Comparison of ENCODE assay signal across 28 cellular contexts in genomic region chr11:74000307-74000630, GRCh38. TPM values are rescaled to one million over a fixed set of nuclear protein-coding genes. Genes with fewer than 3 reads are reported as not detected.
DNase-seq lines count a peak whose midpoint lies in the region; ATAC-seq, FAIRE-seq and TF ChIP-seq lines count a peak whose summit lies in the region.
"Had no signal": no experiment of that assay in that cellular context is flagged by ENCODE, and none has a peak within 500 bp of the region (broad histone marks: within the 10 kb centered on the region; RNA-seq: fewer than 3 reads in every experiment).

No MANE protein-coding gene starts in this region.

- H3K4me3 Mint-ChIP-seq in T-helper 1 cell treated with Interleukin-12 subunit alpha and Interleukin-12 subunit beta and Interleukin-4 antibody, amounts not matched to agents 30 μg/mL and 1 μg/mL, for 36 hours = no peak overlapping the region
- no peak overlapping the region for H3K4me3 Mint-ChIP-seq in CD4-positive, CD25-positive, alpha-beta regulatory T cell
- no peak overlapping the region for H3K4me3 Mint-ChIP-seq in effector memory CD8-positive, alpha-beta T cell
- H3K4me3 Mint-ChIP-seq: activated B cell treated with CpG ODN at 0.5 μM for 24 hours; activated naive CD8-positive, alpha-beta T cell; central memory CD8-positive, alpha-beta T cell; mesothelial cell of epicardium; naive thymus-derived CD4-positive, alpha-beta T cell had no signal

- CTCF ChIA-PET in K562 (lab: Yijun Ruan, JAX; ENCODE audit: low intra/inter-chr PET ratio) = no interaction called here

- no peak for TF ChIP-seq CTCF in K562 (IDR thresholded peaks at IDR 0.05 in 2 of 3, conservative IDR thresholded peaks at IDR 0.05 in 1 of 3; ENCODE audit: insufficient read depth in 2 of 3, low read depth in 1 of 3, low read length in 3 of 3)

- H3K9me3 ChIP-seq in CD4-positive, CD25-positive, alpha-beta regulatory T cell (ENCODE audit: control insufficient read depth in 2 of 2, low read length in 2 of 2) = no peaks in the 10 kb centered on the region
- no peaks in the 10 kb centered on the region for H3K9me3 ChIP-seq in K562 (replicated peaks; ENCODE audit: control insufficient read depth, insufficient read depth, low read depth, low read length)
- H3K9me3 ChIP-seq: left lung had no signal

- intact Hi-C loops in K562 (cut with micrococcal nuclease) = no loop called here
- intact Hi-C loops in posterior vena cava (cut with DNase I) = no loop called here

- peak overlapping the region; percentile 75; the same call in 1 of the 2 replicates for H2AFZ ChIP-seq in K562 (ENCODE audit: low read depth, low read length)

- POLR2A ChIA-PET in K562 (lab: Yijun Ruan, JAX) = no interaction called here

- no peak for ATAC-seq in CD4-positive, CD25-positive, alpha-beta regulatory T cell (ENCODE audit: low read depth in 2 of 2)
- ATAC-seq in K562 (no peak), HG02798 (IDR thresholded peaks at IDR 0.05; ENCODE audit: poor library complexity, unreplicated experiment) (no peak)
- ATAC-seq in effector memory CD8-positive, alpha-beta T cell (replicated peaks) = no peak
- ATAC-seq: left lung; naive thymus-derived CD4-positive, alpha-beta T cell had no signal

- FAIRE-seq in K562 (lab: Jason Lieb, UNC) = no peak
- FAIRE-seq: D721Med, endothelial cell of umbilical vein, GM18507 had no signal

- TF ChIP-seq EP300 in K562 (IDR thresholded peaks at IDR 0.05; ENCODE audit: low read length) = no peak

- DNase-seq in T-helper 1 cell (no peak), K562 (ENCODE audit: extremely low read depth in 1 of 4, low spot score in 3 of 4) (peak in 1 of 4 experiments; percentile 38), posterior vena cava (ENCODE audit: low spot score) (peak; percentile 15), HuH-7 (ENCODE audit: low spot score) (no peak)
- DNase-seq in CD4-positive, CD25-positive, alpha-beta regulatory T cell = no peak
- DNase-seq in effector memory CD8-positive, alpha-beta T cell = no peak
- DNase-seq: activated B cell treated with CpG ODN at 0.5 μM for 24 hours; hippocampal formation; KG1; left lung; NCI-H226; retina; stimulated activated CD4-positive, alpha-beta T cell treated with anti-CD3 and anti-CD28 coated beads, Interleukin-2, amount 100 ng/mL, for 24 hours had no signal

- no peak overlapping the region; a peak in 1 of 4 replicates for H3K9ac ChIP-seq in K562 (ENCODE audit: insufficient read depth in 1 of 2, low read depth in 2 of 2, low read length in 2 of 2)

- H3K4me3 ChIP-seq in CD4-positive, CD25-positive, alpha-beta regulatory T cell (ENCODE audit: low read depth, low read length) = no peak overlapping the region
- no peak overlapping the region for H3K4me3 ChIP-seq in K562
- H3K4me3 ChIP-seq: left lung had no signal

- peaks cover 34% of the 10 kb centered on the region for H3K36me3 Mint-ChIP-seq in T-helper 1 cell treated with Interleukin-12 subunit alpha and Interleukin-12 subunit beta and Interleukin-4 antibody, amounts not matched to agents 30 μg/mL and 1 μg/mL, for 36 hours (ENCODE audit: low read depth)
- peaks cover 31% of the 10 kb centered on the region for H3K36me3 Mint-ChIP-seq in CD4-positive, CD25-positive, alpha-beta regulatory T cell
- H3K36me3 Mint-ChIP-seq in effector memory CD8-positive, alpha-beta T cell (ENCODE audit: insufficient read depth) = peaks cover 8% of the 10 kb centered on the region

- no peaks in the 10 kb centered on the region for H3K9me1 ChIP-seq in K562 (ENCODE audit: control insufficient read depth, insufficient read depth, low read length)

- in situ Hi-C loops in K562 (cut with MboI) = no loop called here

- H3K36me3 ChIP-seq in CD4-positive, CD25-positive, alpha-beta regulatory T cell (ENCODE audit: control insufficient read depth, insufficient read depth, low read length) = peaks cover 6% of the 10 kb centered on the region
- no peaks in the 10 kb centered on the region for H3K36me3 ChIP-seq in K562 (ENCODE audit: control insufficient read depth, insufficient read depth, low read length)

- H4K20me1 ChIP-seq in K562 (replicated peaks; ENCODE audit: control insufficient read depth, insufficient read depth, low read length) = no peaks in the 10 kb centered on the region

- WGBS in K562 (ENCODE audit: insufficient coverage, low coverage, missing lambda C conversion rate) = 33% methylated on average over 6 of the region's 6 CpGs

- BruUV-seq in K562 (replicated peaks; lab: Mats Ljungman, UMichigan) = no TSS peak

- no peaks in the 10 kb centered on the region for H3K79me2 ChIP-seq in K562 (ENCODE audit: control insufficient read depth, insufficient read depth, low read length)

- no peaks in the 10 kb centered on the region for H3K27me3 ChIP-seq in CD4-positive, CD25-positive, alpha-beta regulatory T cell (ENCODE audit: control insufficient read depth, insufficient read depth, low read length)
- no peaks in the 10 kb centered on the region for H3K27me3 ChIP-seq in K562 (ENCODE audit: control insufficient read depth in 2 of 2, insufficient read depth in 2 of 2, low read length in 2 of 2)
- H3K27me3 ChIP-seq: left lung had no signal

- H3K27me3 Mint-ChIP-seq in T-helper 1 cell treated with Interleukin-12 subunit alpha and Interleukin-12 subunit beta and Interleukin-4 antibody, amounts not matched to agents 30 μg/mL and 1 μg/mL, for 36 hours (ENCODE audit: low read depth) = no peaks in the 10 kb centered on the region
- H3K27me3 Mint-ChIP-seq in CD4-positive, CD25-positive, alpha-beta regulatory T cell = no peaks in the 10 kb centered on the region
- no peaks in the 10 kb centered on the region for H3K27me3 Mint-ChIP-seq in effector memory CD8-positive, alpha-beta T cell
- H3K27me3 Mint-ChIP-seq: activated B cell treated with CpG ODN at 0.5 μM for 24 hours; activated naive CD8-positive, alpha-beta T cell; central memory CD8-positive, alpha-beta T cell; naive thymus-derived CD4-positive, alpha-beta T cell had no signal

- H3K4me1 Mint-ChIP-seq in T-helper 1 cell treated with Interleukin-12 subunit alpha and Interleukin-12 subunit beta and Interleukin-4 antibody, amounts not matched to agents 30 μg/mL and 1 μg/mL, for 36 hours (ENCODE audit: low read depth) = peaks cover 63% of the 10 kb centered on the region
- peaks cover 18 to 73% (median 55%) of the 10 kb centered on the region in 4 donors for H3K4me1 Mint-ChIP-seq in CD4-positive, CD25-positive, alpha-beta regulatory T cell
- peaks cover 31 to 50% of the 10 kb centered on the region in 2 donors for H3K4me1 Mint-ChIP-seq in effector memory CD8-positive, alpha-beta T cell (ENCODE audit: low read depth in 2 of 2)
- H3K4me1 Mint-ChIP-seq: mesothelial cell of epicardium had no signal

- H3K27ac Mint-ChIP-seq in T-helper 1 cell treated with Interleukin-12 subunit alpha and Interleukin-12 subunit beta and Interleukin-4 antibody, amounts not matched to agents 30 μg/mL and 1 μg/mL, for 36 hours = peak overlapping the region; percentile 9
- H3K27ac Mint-ChIP-seq in CD4-positive, CD25-positive, alpha-beta regulatory T cell = peak overlapping the region in 2 of 3 donors; percentile 11 to 40
- no peak overlapping the region for H3K27ac Mint-ChIP-seq in effector memory CD8-positive, alpha-beta T cell
- H3K27ac Mint-ChIP-seq: mesothelial cell of epicardium had no signal

- no peaks in the 10 kb centered on the region for H3K9me3 Mint-ChIP-seq in T-helper 1 cell treated with Interleukin-12 subunit alpha and Interleukin-12 subunit beta and Interleukin-4 antibody, amounts not matched to agents 30 μg/mL and 1 μg/mL, for 36 hours
- H3K9me3 Mint-ChIP-seq in CD4-positive, CD25-positive, alpha-beta regulatory T cell = no peaks in the 10 kb centered on the region
- H3K9me3 Mint-ChIP-seq in effector memory CD8-positive, alpha-beta T cell = no peaks in the 10 kb centered on the region
- H3K9me3 Mint-ChIP-seq: activated B cell treated with CpG ODN at 0.5 μM for 24 hours; activated T-helper 2 cell treated with anti-CD3 and anti-CD28 coated beads, Interferon-gamma antibody, Interleukin-2, Interleukin-4, amounts not matched to agents 10 μg/mL and 5 μg/mL and 100 μg/mL, durations not matched to agents 14 hours and 24 hours and 36 hours; central memory CD8-positive, alpha-beta T cell; mesothelial cell of epicardium had no signal

- no peak overlapping the region for H3K27ac ChIP-seq in CD4-positive, CD25-positive, alpha-beta regulatory T cell (ENCODE audit: insufficient read depth, low read length, poor library complexity, severe bottlenecking)
- H3K27ac ChIP-seq in K562 (ENCODE audit: extremely low read depth, low read depth, low read length) = no peak overlapping the region
- H3K27ac ChIP-seq: 22Rv1, left lung had no signal

- TF ChIP-seq RAD21 in K562 (CRISPR knock-in tag; conservative IDR thresholded peaks at IDR 0.05 in 1 of 2, IDR thresholded peaks at IDR 0.05 in 1 of 2) = no peak

- H3K4me1 ChIP-seq in CD4-positive, CD25-positive, alpha-beta regulatory T cell (ENCODE audit: control insufficient read depth, insufficient read depth, low read length, poor library complexity, severe bottlenecking) = peaks cover 46% of the 10 kb centered on the region
- H3K4me1 ChIP-seq in K562 (replicated peaks in 1 of 2; ENCODE audit: control insufficient read depth in 2 of 2, insufficient read depth in 2 of 2, low read length in 2 of 2) = peaks cover 19 to 21% of the 10 kb centered on the region in 2 experiments; a peak in 4 of 5 replicates

- H3K4me2 ChIP-seq in K562 (ENCODE audit: insufficient read depth, low read length) = no peak overlapping the region

- no peak for TF ChIP-seq POLR2A in K562 (conservative IDR thresholded peaks at IDR 0.05)

RNA-seq across cellular contexts. Expression of gene UCP3, which starts 8.6 kb away (rescaled TPM):
- 5.6 TPM for total RNA-seq in CD4-positive, CD25-positive, alpha-beta regulatory T cell
- under 1 TPM; 0.16 to 0.34 (median 0.24) TPM for polyA plus RNA-seq in CD4-positive, CD25-positive, alpha-beta regulatory T cell
- 2.3 and 3.3 TPM in 2 replicates for total RNA-seq in K562 (2011; cell fraction: chromatin; rRNA removed; ENCODE audit: low replicate concordance)
- 2.2 and 3.5 TPM in 2 replicates for total RNA-seq in K562 (2011; cell fraction: nucleolus; rRNA removed)
- 0.84 and 3.1 TPM in 2 replicates for total RNA-seq in K562 (2011; cell fraction: nucleoplasm; rRNA removed)
- total RNA-seq in K562 (2014; rRNA removed) (0.05 and 0.94 TPM in 2 replicates), K562 (2014; rRNA removed; fragmentation: Illumina TruSeq; extraction: Trizol) (0.25 and 0.29 TPM in 2 replicates), K562 (2015; rRNA removed; fragmentation: Illumina TruSeq; extraction: Trizol) (0.41 and 0.65 TPM in 2 replicates), K562 (2021) (0.18 and 0.53 TPM in 2 replicates), posterior vena cava (1 to 10 TPM; 1.1 to 1.9 TPM)
- polyA plus RNA-seq in K562 (2011; rRNA removed) (0.15 and 0.26 TPM in 2 replicates), K562 (2014; fragmentation: Illumina TruSeq; extraction: Trizol) (0.43 and 0.53 TPM in 2 replicates), K562 (2014; fragmentation: Nextera tagmentation; extraction: Ambion mirVana) (not detected), K562 (2014; rRNA removed) (0.04 and 0.21 TPM in 2 replicates)
- polyA plus RNA-seq in K562 (2011; cell fraction: cytosol; rRNA removed) = 0.24 and 0.27 TPM in 2 replicates
- polyA plus RNA-seq in K562 (2011; cell fraction: nucleus; rRNA removed) = 1.9 and 2.1 TPM in 2 replicates
- polyA plus RNA-seq in K562 (2012) = 0.46 and 0.66 TPM in 2 replicates
- polyA minus RNA-seq in K562 (2011; rRNA and poly(A)+ RNA removed) = 0.36 and 0.39 TPM in 2 replicates
- not detected in 2 replicates for polyA minus RNA-seq in K562 (2011; cell fraction: cytosol; rRNA and poly(A)+ RNA removed)
- 0.81 and 1.00 TPM in 2 replicates for polyA minus RNA-seq in K562 (2011; cell fraction: nucleus; rRNA and poly(A)+ RNA removed)

RNA-seq across cellular contexts. Expression of gene UCP2, which starts 17.6 kb away (rescaled TPM):
- total RNA-seq in CD4-positive, CD25-positive, alpha-beta regulatory T cell = 850 TPM
- 1,000 to 10,000 TPM; 1,262 to 2,276 (median 1,740) TPM for polyA plus RNA-seq in CD4-positive, CD25-positive, alpha-beta regulatory T cell
- 125 and 263 TPM in 2 replicates for total RNA-seq in K562 (2011; cell fraction: chromatin; rRNA removed; ENCODE audit: low replicate concordance)
- 180 and 194 TPM in 2 replicates for total RNA-seq in K562 (2011; cell fraction: nucleolus; rRNA removed)
- total RNA-seq in K562 (2011; cell fraction: nucleoplasm; rRNA removed) = 161 and 172 TPM in 2 replicates
- total RNA-seq in K562 (2014; rRNA removed) = 21.5 and 29.2 TPM in 2 replicates
- total RNA-seq in K562 (2014; rRNA removed; fragmentation: Illumina TruSeq; extraction: Trizol) = 19.6 and 24.1 TPM in 2 replicates
- 19.2 and 25.9 TPM in 2 replicates for total RNA-seq in K562 (2015; rRNA removed; fragmentation: Illumina TruSeq; extraction: Trizol)
- total RNA-seq in K562 (2021) = 141 and 152 TPM in 2 replicates
- polyA plus RNA-seq in K562 (2011; rRNA removed) = 45.6 and 59.3 TPM in 2 replicates
- polyA plus RNA-seq in K562 (2011; cell fraction: cytosol; rRNA removed) = 113 and 142 TPM in 2 replicates
- 52.2 and 60.9 TPM in 2 replicates for polyA plus RNA-seq in K562 (2011; cell fraction: nucleus; rRNA removed)
- polyA plus RNA-seq in K562 (2012) = 99.1 and 151 TPM in 2 replicates
- 147 and 173 TPM in 2 replicates for polyA plus RNA-seq in K562 (2014; fragmentation: Illumina TruSeq; extraction: Trizol)
- 100 to 1,000 TPM in 1 of 2 experiments, 10 to 100 TPM in 1; 95.7 to 216 TPM for polyA plus RNA-seq in K562 (2014; fragmentation: Nextera tagmentation; extraction: Ambion mirVana)
- 84.5 and 87.9 TPM in 2 replicates for polyA plus RNA-seq in K562 (2014; rRNA removed)
- 59.5 and 95.2 TPM in 2 replicates for polyA minus RNA-seq in K562 (2011; rRNA and poly(A)+ RNA removed)
- 107 and 109 TPM in 2 replicates for polyA minus RNA-seq in K562 (2011; cell fraction: cytosol; rRNA and poly(A)+ RNA removed)
- 69.9 and 106 TPM in 2 replicates for polyA minus RNA-seq in K562 (2011; cell fraction: nucleus; rRNA and poly(A)+ RNA removed)
- total RNA-seq in posterior vena cava = 10 to 100 TPM; 22.8 to 38.7 TPM
- total RNA-seq: HT1080 had no signal

RNA-seq across cellular contexts. Expression of gene DNAJB13, which starts 49.4 kb away (rescaled TPM):
- total RNA-seq in CD4-positive, CD25-positive, alpha-beta regulatory T cell = not detected
- under 1 TPM in 2 of 4 donors, not detected in 2; 0.32 to 0.33 TPM for polyA plus RNA-seq in CD4-positive, CD25-positive, alpha-beta regulatory T cell
- 0.69 TPM in 1 of 2 replicates, not detected in the other for total RNA-seq in K562 (2011; cell fraction: chromatin; rRNA removed; ENCODE audit: low replicate concordance)
- not detected in 2 replicates for total RNA-seq in K562 (2011; cell fraction: nucleolus; rRNA removed)
- 0.31 and 0.81 TPM in 2 replicates for total RNA-seq in K562 (2011; cell fraction: nucleoplasm; rRNA removed)
- total RNA-seq in K562 (2014; rRNA removed) = not detected in 2 replicates
- not detected in 2 replicates for total RNA-seq in K562 (2014; rRNA removed; fragmentation: Illumina TruSeq; extraction: Trizol)
- not detected in 2 replicates for total RNA-seq in K562 (2015; rRNA removed; fragmentation: Illumina TruSeq; extraction: Trizol)
- not detected in 2 replicates for total RNA-seq in K562 (2021)
- polyA plus RNA-seq in K562 (2011; rRNA removed) = 0.14 and 0.46 TPM in 2 replicates
- 0.13 TPM in 1 of 2 replicates, not detected in the other for polyA plus RNA-seq in K562 (2011; cell fraction: cytosol; rRNA removed)
- 0.73 and 1.4 TPM in 2 replicates for polyA plus RNA-seq in K562 (2011; cell fraction: nucleus; rRNA removed)
- polyA plus RNA-seq in K562 (2012) = 0.08 and 0.10 TPM in 2 replicates
- not detected in 2 replicates for polyA plus RNA-seq in K562 (2014; fragmentation: Illumina TruSeq; extraction: Trizol)
- polyA plus RNA-seq in K562 (2014; fragmentation: Nextera tagmentation; extraction: Ambion mirVana) = not detected
- 0.04 TPM in 1 of 2 replicates, not detected in the other for polyA plus RNA-seq in K562 (2014; rRNA removed)
- polyA minus RNA-seq in K562 (2011; rRNA and poly(A)+ RNA removed) = 0.15 TPM in 1 of 2 replicates, not detected in the other
- polyA minus RNA-seq in K562 (2011; cell fraction: cytosol; rRNA and poly(A)+ RNA removed) = not detected in 2 replicates
- 0.13 and 0.44 TPM in 2 replicates for polyA minus RNA-seq in K562 (2011; cell fraction: nucleus; rRNA and poly(A)+ RNA removed)
- not detected for total RNA-seq in posterior vena cava
- total RNA-seq: activated B cell treated with CpG ODN at 0.5 μM for 24 hours, Daoy, dermis microvascular lymphatic vessel endothelial cell, omental fat pad had no signal

Comparison
In these comparisons a context has a peak if more than half of its experiments do, and no peak if none do; other contexts are left out.
1. H3K27ac Mint-ChIP-seq: peak in T-helper 1 cell treated with Interleukin-12 subunit alpha and Interleukin-12 subunit beta and Interleukin-4 antibody, amounts not matched to agents 30 μg/mL and 1 μg/mL, for 36 hours (single experiment) and CD4-positive, CD25-positive, alpha-beta regulatory T cell (2 of 3); none in effector memory CD8-positive, alpha-beta T cell (0 of 2).